Comparison of ENCODE assay signal across 8 cellular contexts in genomic region chr11:76444384-76445121, GRCh38. TPM values are rescaled to one million over a fixed set of nuclear protein-coding genes. Genes with fewer than 3 reads are reported as not detected.
DNase-seq lines count a peak whose midpoint lies in the region; ATAC-seq and TF ChIP-seq lines count a peak whose summit lies in the region.

TSS of gene EMSY (plus strand) at chr11:76445018. CDS start at chr11:76446939, 1,921 bp downstream.

- peaks cover 8% of the 10 kb centered on the region for H3K36me3 ChIP-seq in suprapubic skin

- no peaks in the 10 kb centered on the region for H3K27me3 ChIP-seq in suprapubic skin

- H3K27ac Mint-ChIP-seq in activated naive CD4-positive, alpha-beta T cell treated with anti-CD3 and anti-CD28 coated beads, Interleukin-2, amount 50 U/mL, for 72 hours, result peak within 1 kb of the TSS; percentile 94 to 99

- H3K4me3 ChIP-seq in GM08714 (ENCODE audit: low read length) (peak within 1 kb of the TSS; percentile 97), suprapubic skin (peak within 1 kb of the TSS; percentile 95)

- peaks cover 22% of the 10 kb centered on the region for H3K4me1 ChIP-seq in suprapubic skin

- peaks cover 23 to 30% of the 10 kb centered on the region in 2 donors for H3K36me3 Mint-ChIP-seq in activated naive CD4-positive, alpha-beta T cell treated with anti-CD3 and anti-CD28 coated beads, Interleukin-2, amount 50 U/mL, for 72 hours

- under 1% methylated on average over 48 of the region's 53 CpGs for WGBS in suprapubic skin

- H3K9me3 ChIP-seq in suprapubic skin, result no peaks in the 10 kb centered on the region

- peak; percentile 92 for ATAC-seq in HG02610 (IDR thresholded peaks at IDR 0.05; ENCODE audit: unreplicated experiment)
- peak; percentile 95 to 96 for ATAC-seq in activated naive CD4-positive, alpha-beta T cell treated with anti-CD3 and anti-CD28 coated beads, Interleukin-2, amount 50 U/mL, for 72 hours

- TF ChIP-seq CTCF in suprapubic skin (IDR thresholded peaks at IDR 0.05), result no peak

- DNase-seq in NCI-H1092 treated with DMSO at 0.1 percent for 48 hours (lab: John Stamatoyannopoulos, UW) (peak; percentile 100), SKM-1 (lab: John Stamatoyannopoulos, UW; ENCODE audit: unreplicated experiment) (peak; percentile 98), globus pallidus (ENCODE audit: low spot score) (peak; percentile 100), nucleus accumbens (lab: John Stamatoyannopoulos, UW) (peak; percentile 90 to 100 (median 98)), suprapubic skin (ENCODE audit: low spot score in 2 of 2) (peak; percentile 97)
- peak; percentile 83 to 93 for DNase-seq in activated naive CD4-positive, alpha-beta T cell treated with anti-CD3 and anti-CD28 coated beads, Interleukin-2, amount 50 U/mL, for 72 hours (ENCODE audit: low spot score in 2 of 2)

- TF ChIP-seq EP300 in suprapubic skin (IDR thresholded peaks at IDR 0.05), result no peak

- H3K9me3 Mint-ChIP-seq in activated naive CD4-positive, alpha-beta T cell treated with anti-CD3 and anti-CD28 coated beads, Interleukin-2, amount 50 U/mL, for 72 hours, result no peaks in the 10 kb centered on the region

- TF ChIP-seq POLR2A in suprapubic skin (IDR thresholded peaks at IDR 0.05), result peak; percentile 95 to 98

- peak within 1 kb of the TSS; percentile 92 for H3K27ac ChIP-seq in suprapubic skin

RNA-seq across cellular contexts. Expression of gene EMSY, which starts in this region (rescaled TPM):
- total RNA-seq in activated naive CD4-positive, alpha-beta T cell treated with anti-CD3 and anti-CD28 coated beads, Interleukin-2, amount 50 U/mL, for 72 hours, result 10 to 100 TPM; 30.5 to 62.2 TPM
- total RNA-seq in suprapubic skin, result 10 to 100 TPM; 32.2 to 36.8 (median 33.2) TPM

Comparison
In these comparisons a context has a peak if more than half of its experiments do, and no peak if none do; other contexts are left out.
1. Peak in every context shown above with its lines: DNase-seq, ATAC-seq, H3K4me3 ChIP-seq and H3K27ac ChIP-seq.